8 cellular contexts compared by ENCODE assay signal in the genomic region with DNA sequence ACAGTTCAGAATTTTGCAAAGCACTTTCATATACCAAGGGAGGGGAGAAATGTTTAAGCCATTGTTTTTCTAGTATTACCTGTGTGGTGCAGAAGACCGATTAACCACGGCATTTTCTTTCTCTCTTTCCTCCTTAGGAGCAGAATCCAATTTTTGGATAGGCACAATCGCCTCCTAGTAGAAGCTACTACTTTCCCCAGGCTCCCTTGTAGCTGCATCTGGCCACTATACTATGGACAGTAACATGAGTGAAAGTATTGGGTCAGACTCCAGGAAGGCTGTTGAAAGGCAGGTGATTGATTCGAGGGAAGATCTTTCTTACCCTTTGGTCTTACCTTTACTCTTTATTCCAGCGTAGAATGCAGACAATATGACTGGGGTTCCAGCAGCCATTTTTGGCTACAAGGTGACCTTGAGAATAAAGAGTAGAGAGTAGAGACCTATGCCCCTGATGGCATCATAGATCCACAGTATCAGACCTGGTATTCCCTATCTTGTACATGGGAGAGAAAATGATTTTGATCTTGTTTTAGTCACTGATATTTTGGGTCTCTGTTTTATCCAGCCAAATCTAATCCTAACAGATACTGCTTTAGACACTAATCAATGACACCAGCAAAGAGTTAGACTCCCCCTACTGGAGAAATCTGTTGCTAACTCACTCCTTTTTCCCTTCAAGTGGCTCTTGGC.
A peak's percentile ranks its signal among the peaks of the same experiment; 100 is the strongest.
DNase-seq lines count a peak whose midpoint lies in the region; ATAC-seq and TF ChIP-seq lines count a peak whose summit lies in the region.

No MANE protein-coding gene starts in this region.

- no peaks in the 10 kb centered on the region for H3K36me3 Mint-ChIP-seq in CD4-positive, CD25-positive, alpha-beta regulatory T cell

- H3K4me3 Mint-ChIP-seq in CD4-positive, CD25-positive, alpha-beta regulatory T cell: no peak overlapping the region

- H3K27ac ChIP-seq in CD4-positive, CD25-positive, alpha-beta regulatory T cell (ENCODE audit: insufficient read depth, low read length, poor library complexity, severe bottlenecking): no peak overlapping the region
- H3K27ac ChIP-seq in KOPT-K1 (ENCODE audit: low read depth, low read length, poor library complexity, severe bottlenecking): peak overlapping the region; percentile 50

- no peaks in the 10 kb centered on the region for H3K4me1 ChIP-seq in CD4-positive, CD25-positive, alpha-beta regulatory T cell (ENCODE audit: control insufficient read depth, insufficient read depth, low read length, poor library complexity, severe bottlenecking)

- H3K36me3 ChIP-seq in CD4-positive, CD25-positive, alpha-beta regulatory T cell (ENCODE audit: control insufficient read depth, insufficient read depth, low read length): no peaks in the 10 kb centered on the region
- no peaks in the 10 kb centered on the region for H3K36me3 ChIP-seq in KOPT-K1 (ENCODE audit: insufficient read depth, low read length)

- peaks cover 0 to 7% (median 3%) of the 10 kb centered on the region in 4 donors for H3K4me1 Mint-ChIP-seq in CD4-positive, CD25-positive, alpha-beta regulatory T cell

- ATAC-seq in CD4-positive, CD25-positive, alpha-beta regulatory T cell (ENCODE audit: low read depth in 2 of 2): peak; percentile 66 to 71

- in situ Hi-C loops in GM13977 (cut with MboI; ENCODE audit: low pct_unique_long_range_greater_than_20kb, low sequenced_read_pairs, unreplicated experiment): no loop called here

- no peaks in the 10 kb centered on the region for H3K27me3 Mint-ChIP-seq in CD4-positive, CD25-positive, alpha-beta regulatory T cell

- H3K4me3 ChIP-seq in CD4-positive, CD25-positive, alpha-beta regulatory T cell (ENCODE audit: low read depth, low read length): no peak overlapping the region
- no peak overlapping the region for H3K4me3 ChIP-seq in fibroblast of mammary gland (ENCODE audit: control insufficient read depth, low read depth, low read length)

- peak; percentile 78 for TF ChIP-seq CTCF in GM13977 (IDR thresholded peaks at IDR 0.05; ENCODE audit: extremely low read depth, insufficient read depth, missing control alignments)
- peak; percentile 94 for TF ChIP-seq CTCF in fibroblast of mammary gland (conservative IDR thresholded peaks at IDR 0.05; ENCODE audit: control insufficient read depth, insufficient read depth, low read depth, low read length)

- no peaks in the 10 kb centered on the region for H3K9me3 Mint-ChIP-seq in CD4-positive, CD25-positive, alpha-beta regulatory T cell

- H3K27ac Mint-ChIP-seq in CD4-positive, CD25-positive, alpha-beta regulatory T cell: no peak overlapping the region

- H3K9me3 ChIP-seq in CD4-positive, CD25-positive, alpha-beta regulatory T cell (ENCODE audit: control insufficient read depth in 2 of 2, low read length in 2 of 2): no peaks in the 10 kb centered on the region
- H3K9me3 ChIP-seq in KOPT-K1 (ENCODE audit: insufficient read depth, low read length, poor library complexity, severe bottlenecking): no peaks in the 10 kb centered on the region

- no peaks in the 10 kb centered on the region for H3K27me3 ChIP-seq in CD4-positive, CD25-positive, alpha-beta regulatory T cell (ENCODE audit: control insufficient read depth, insufficient read depth, low read length)

- DNase-seq in CD4-positive, CD25-positive, alpha-beta regulatory T cell: peak in 2 of 3 donors; percentile 65 to 77
- DNase-seq in GM13977 (ENCODE audit: low spot score) (peak; percentile 49), SHP77 treated with DMSO at 0.1 percent for 48 hours (lab: John Stamatoyannopoulos, UW) (peak; percentile 27), fibroblast of mammary gland (ENCODE audit: low read depth) (peak; percentile 67), pons (ENCODE audit: low spot score) (peak; percentile 68), amygdala (lab: John Stamatoyannopoulos, UW) (no peak)
- DNase-seq in stimulated activated CD4-positive, alpha-beta T cell treated with anti-CD3 and anti-CD28 coated beads, Interleukin-2, amount 100 ng/mL, for 24 hours: no peak

Comparison
In these comparisons a context has a peak if more than half of its experiments do, and no peak if none do; other contexts are left out.
1. DNase-seq: peak in CD4-positive, CD25-positive, alpha-beta regulatory T cell (2 of 3), GM13977 (single experiment), SHP77 treated with DMSO at 0.1 percent for 48 hours (single experiment), fibroblast of mammary gland (single experiment) and pons (single experiment); none in amygdala (0 of 56) and stimulated activated CD4-positive, alpha-beta T cell treated with anti-CD3 and anti-CD28 coated beads, Interleukin-2, amount 100 ng/mL, for 24 hours (0 of 2).